Comparison of ENCODE assay signal across 27 cellular contexts in the genomic region with DNA sequence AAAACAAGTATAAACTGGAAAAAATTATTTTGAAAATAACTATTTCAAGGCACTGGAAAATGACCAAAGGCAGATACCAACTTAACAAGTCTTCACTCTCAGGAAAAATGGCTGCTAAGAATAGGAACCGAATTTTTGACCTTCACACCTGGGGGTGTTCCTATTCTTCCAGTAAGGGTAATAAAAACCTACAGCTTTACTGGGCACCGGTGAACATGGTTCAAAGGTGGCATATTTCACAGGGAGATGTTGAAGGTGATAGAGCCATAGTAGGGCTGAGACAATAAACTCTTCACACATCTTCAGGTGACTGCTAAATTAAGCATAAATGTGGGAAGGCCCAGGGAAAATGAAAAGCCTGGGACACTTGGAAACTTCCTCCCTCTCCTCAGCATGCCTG.
"Had no signal": no experiment of that assay in that cellular context is flagged by ENCODE, and none has a peak within 500 bp of the region (broad histone marks: within the 10 kb centered on the region; RNA-seq: fewer than 3 reads in every experiment).

No MANE protein-coding gene starts in this region.

- ATAC-seq: natural killer cell; pancreas; right cardiac atrium; stimulated activated memory B cell treated with anti-CD40 and anti-IgM and Interleukin-4, amounts not matched to agents 10 μg/mL and 1 μg/mL and 100 μg/mL, for 72 hours; stimulated activated naive CD8-positive, alpha-beta T cell treated with anti-CD3 and anti-CD28 coated beads, Interleukin-15, amount 100 ng/mL, for 72 hours had no signal

- DNase-seq: hippocampal formation; kidney; left ventricle myocardium inferior; midbrain; naive B cell; natural killer cell; nephron progenitor cell; occipital lobe; pancreas; retina; right cardiac atrium; sigmoid colon; stimulated activated CD4-positive, alpha-beta T cell treated with anti-CD3 and anti-CD28 coated beads, Interleukin-1b, Interleukin-23, amount 100 ng/mL, for 48 hours; stimulated activated CD4-positive, alpha-beta T cell treated with anti-CD3 and anti-CD28 coated beads, Interleukin-2, amount 100 ng/mL, for 48 hours; stimulated activated CD4-positive, alpha-beta T cell treated with anti-CD3 and anti-CD28 coated beads, Interleukin-4, amount 100 ng/mL, for 4 hours; stimulated activated naive CD4-positive, alpha-beta T cell treated with Interleukin-2 at 50 U/mL for 16 hours; stimulated activated naive CD8-positive, alpha-beta T cell treated with anti-CD3 and anti-CD28 coated beads, Interleukin-15, amount 100 ng/mL, for 72 hours; substantia nigra; upper lobe of left lung had no signal

- H3K9ac ChIP-seq: neural progenitor cell had no signal

- H3K9me3 ChIP-seq: neutrophil, pancreas, prostate gland, upper lobe of left lung, vagina had no signal

- H3K27me3 ChIP-seq: neural progenitor cell, pancreas, sigmoid colon, tibial nerve, upper lobe of left lung, vagina had no signal

- FAIRE-seq: kidney, pancreas had no signal

- H3K4me2 ChIP-seq: neural progenitor cell, smooth muscle cell had no signal

- H2AFZ ChIP-seq: neural progenitor cell had no signal

- H3K4me3 ChIP-seq: left ventricle myocardium inferior, lung, neural progenitor cell, pancreas, prostate gland, sigmoid colon, smooth muscle cell, tibial nerve, upper lobe of left lung, vagina had no signal

- H3K4me1 ChIP-seq: left ventricle myocardium inferior, neural progenitor cell, prostate gland, sigmoid colon, tibial nerve, upper lobe of left lung, vagina had no signal

- H3K27ac ChIP-seq: left ventricle myocardium inferior, neural progenitor cell, neutrophil, pancreas, prostate gland, sigmoid colon, tibial nerve, upper lobe of left lung, vagina had no signal

- H3K36me3 ChIP-seq: left ventricle myocardium inferior, neural progenitor cell, neutrophil, pancreas, prostate gland, sigmoid colon, tibial nerve, upper lobe of left lung, vagina had no signal
